In genomic region chr10:46545861-46546590, GRCh38 we compare ENCODE assay signal across 1 cellular context.
TF ChIP-seq lines count a peak whose summit lies in the region.

No MANE protein-coding gene starts in this region.

TF ChIP-seq in K562, 482 proteins besides CTCF, POLR2A, EP300 and RAD21:
- 0 out of 2 replicates have a peak, but pooled peaks have one; percentile 6 for TF ChIP-seq ATF1 (CRISPR knock-in tag; IDR thresholded peaks at IDR 0.05)
- no peak for TF ChIP-seq ATF1 (tag; IDR thresholded peaks at IDR 0.05)
- TF ChIP-seq HNRNPUL1 (IDR thresholded peaks at IDR 0.05; ENCODE audit: low read length), result no peak
